Comparison of ENCODE assay signal across 8 cellular contexts in genomic region chr1:93080424-93080823, GRCh38. TPM values are rescaled to one million over a fixed set of nuclear protein-coding genes. Genes with fewer than 3 reads are reported as not detected.
A peak's percentile ranks its signal among the peaks of the same experiment; 100 is the strongest.
DNase-seq lines count a peak whose midpoint lies in the region; ATAC-seq, FAIRE-seq and TF ChIP-seq lines count a peak whose summit lies in the region.

No MANE protein-coding gene starts in this region.

- CTCF ChIA-PET in activated naive CD4-positive, alpha-beta T cell treated with anti-CD3 and anti-CD28 coated beads, Interleukin-2, amount 10 ng/mL, durations not matched to agents 7 days and 5 days (lab: Charles Lee), result interaction anchor here (0.6 to 2.3 kb wide), 19 partner anchors 9 to 765 kb away, joined by 3 to 7 read pairs (median 4); partner anchors contain the start of gene DR1
- CTCF ChIA-PET in RWPE1 (lab: Yijun Ruan, JAX), result interaction anchor here (0.5 to 1.1 kb wide), 5 partner anchors 64 to 1105 kb away, joined by 3 to 4 read pairs (median 4); no protein-coding TSS in a partner anchor

- peak; percentile 23 for DNase-seq in activated naive CD4-positive, alpha-beta T cell treated with anti-CD3 and anti-CD28 coated beads, Interleukin-2, amount 10 ng/mL, durations not matched to agents 7 days and 5 days
- no peak for DNase-seq in activated naive CD4-positive, alpha-beta T cell treated with anti-CD3 and anti-CD28 coated beads, Interleukin-2, amount 50 U/mL, for 16 hours
- DNase-seq in H54 (ENCODE audit: insufficient read length, low spot score) (no peak), RWPE1 (ENCODE audit: low spot score) (peak; percentile 64), midbrain (lab: John Stamatoyannopoulos, UW) (peak; percentile 9), aorta (no peak)

- no peaks in the 10 kb centered on the region for H3K36me3 ChIP-seq in KMS-11 (ENCODE audit: insufficient read depth)
- peaks cover 15% of the 10 kb centered on the region for H3K36me3 ChIP-seq in ectodermal cell (ENCODE audit: control insufficient read depth, insufficient read depth, low read length)
- no peaks in the 10 kb centered on the region for H3K36me3 ChIP-seq in aorta (ENCODE audit: control insufficient read depth in 1 of 2, insufficient read depth in 2 of 2, low read length in 1 of 2)

- H3K9me3 ChIP-seq in ectodermal cell (ENCODE audit: control insufficient read depth, low read length), result peaks cover 3% of the 10 kb centered on the region
- no peaks in the 10 kb centered on the region for H3K9me3 ChIP-seq in aorta (ENCODE audit: control insufficient read depth, low read length)

- peak; percentile 46 for ATAC-seq in aorta (ENCODE audit: low FRiP score)

- no peaks in the 10 kb centered on the region for H3K27me3 Mint-ChIP-seq in activated naive CD4-positive, alpha-beta T cell treated with anti-CD3 and anti-CD28 coated beads, Interleukin-2, amount 10 ng/mL, durations not matched to agents 7 days and 5 days

- WGBS in ectodermal cell, 2 experiments, result 0% methylated on average over 1 of the region's 1 CpG
- 0% methylated on average over 1 of the region's 1 CpG for WGBS in aorta, 2 donors

- H3K36me3 Mint-ChIP-seq in activated naive CD4-positive, alpha-beta T cell treated with anti-CD3 and anti-CD28 coated beads, Interleukin-2, amount 10 ng/mL, durations not matched to agents 7 days and 5 days, result peaks cover 27% of the 10 kb centered on the region

- TF ChIP-seq CTCF in KMS-11 (conservative IDR thresholded peaks at IDR 0.05; ENCODE audit: low read depth, low read length) (no peak), RWPE1 (conservative IDR thresholded peaks at IDR 0.05; ENCODE audit: low read depth) (peak; percentile 66)

- H3K9ac ChIP-seq in KMS-11, result peak overlapping the region; percentile 79; the same call in 1 of the 2 replicates

- H3K27ac Mint-ChIP-seq in activated naive CD4-positive, alpha-beta T cell treated with anti-CD3 and anti-CD28 coated beads, Interleukin-2, amount 10 ng/mL, durations not matched to agents 7 days and 5 days, result peak overlapping the region; percentile 97

- H3K4me1 Mint-ChIP-seq in activated naive CD4-positive, alpha-beta T cell treated with anti-CD3 and anti-CD28 coated beads, Interleukin-2, amount 10 ng/mL, durations not matched to agents 7 days and 5 days, result peaks cover 48% of the 10 kb centered on the region

- peaks cover 61% of the 10 kb centered on the region for H3K79me2 ChIP-seq in KMS-11 (ENCODE audit: insufficient read depth, low read depth)

- H3K4me3 Mint-ChIP-seq in activated naive CD4-positive, alpha-beta T cell treated with anti-CD3 and anti-CD28 coated beads, Interleukin-2, amount 10 ng/mL, durations not matched to agents 7 days and 5 days, result peak overlapping the region; percentile 93

- H3K9me3 Mint-ChIP-seq in activated naive CD4-positive, alpha-beta T cell treated with anti-CD3 and anti-CD28 coated beads, Interleukin-2, amount 10 ng/mL, durations not matched to agents 7 days and 5 days, result peaks cover 5% of the 10 kb centered on the region

- no peaks in the 10 kb centered on the region for H3K27me3 ChIP-seq in KMS-11 (ENCODE audit: insufficient read depth, low read depth)
- H3K27me3 ChIP-seq in ectodermal cell (ENCODE audit: control insufficient read depth, insufficient read depth, low read length, poor library complexity, severe bottlenecking), result no peaks in the 10 kb centered on the region
- no peaks in the 10 kb centered on the region for H3K27me3 ChIP-seq in aorta (ENCODE audit: control insufficient read depth in 1 of 2, insufficient read depth in 2 of 2, low read length in 1 of 2)

- H3K4me2 ChIP-seq in KMS-11, result peak overlapping the region; percentile 98

- peak overlapping the region; percentile 6 for H3K4me3 ChIP-seq in KMS-11 (IDR thresholded peaks at IDR 0.05; ENCODE audit: insufficient read depth, low read depth, low read length)
- peak overlapping the region; percentile 64 for H3K4me3 ChIP-seq in ectodermal cell (ENCODE audit: insufficient read depth, low read depth, low read length)
- peak overlapping the region; percentile 86 to 98 for H3K4me3 ChIP-seq in aorta (ENCODE audit: low read length in 2 of 2)

- no peaks in the 10 kb centered on the region for H4K20me1 ChIP-seq in KMS-11 (ENCODE audit: insufficient read depth)

- peak; percentile 45 for FAIRE-seq in H54 (lab: Jason Lieb, UNC)

- TF ChIP-seq POLR2A in H54 (IDR thresholded peaks at IDR 0.05; ENCODE audit: low read depth, low read length), result no peak

- POLR2A ChIA-PET in RWPE1 (lab: Yijun Ruan, JAX; ENCODE audit: low non-redundant PET), result interaction anchor here (0.7 kb wide), 1 partner anchor 842 kb away, joined by 11 read pairs; no protein-coding TSS in a partner anchor

- intact Hi-C loops in aorta (cut with DNase I), result loop anchor here in 1 of 2 donors (10.0 kb wide), 1 partner anchor 104 kb away; the partner anchor contains the start of genes CCDC18 and TMED5

- no peak overlapping the region for H2AFZ ChIP-seq in KMS-11 (ENCODE audit: low read depth)

- H3K27ac ChIP-seq in KMS-11 (peak overlapping the region; percentile 45; the same call in 1 of the 2 replicates), RWPE1 (no peak overlapping the region), ectodermal cell (ENCODE audit: insufficient read depth, low read depth, low read length, poor library complexity, severe bottlenecking) (no peak overlapping the region), aorta (ENCODE audit: low read depth in 1 of 2, low read length in 2 of 2) (no peak overlapping the region)

- H3K4me1 ChIP-seq in KMS-11 (ENCODE audit: low read depth, poor library complexity, severe bottlenecking) (peaks cover 41% of the 10 kb centered on the region), ectodermal cell (ENCODE audit: control insufficient read depth, insufficient read depth, low read length) (peaks cover 3% of the 10 kb centered on the region), aorta (ENCODE audit: control insufficient read depth in 1 of 2, insufficient read depth in 2 of 2, low read length in 2 of 2) (no peaks in the 10 kb centered on the region)

RNA-seq across cellular contexts. Expression of gene MTF2, which starts 1.3 kb away (rescaled TPM):
- 83.9 TPM for polyA plus RNA-seq in ectodermal cell (2013, experiment 1 of 4)
- 81.5 TPM for polyA plus RNA-seq in ectodermal cell (2013, experiment 2 of 4)
- 74.4 TPM for polyA plus RNA-seq in ectodermal cell (2013, experiment 3 of 4)
- 77.9 TPM for polyA plus RNA-seq in ectodermal cell (2013, experiment 4 of 4)
- total RNA-seq in aorta, result 10 to 100 TPM; 18.2 to 32.7 TPM
- polyA plus RNA-seq in aorta, result 1 to 10 TPM; 6.6 to 8.1 TPM

Comparison
In these comparisons a context has a peak if more than half of its experiments do, and no peak if none do; other contexts are left out.
1. DNase-seq: peak in activated naive CD4-positive, alpha-beta T cell treated with anti-CD3 and anti-CD28 coated beads, Interleukin-2, amount 10 ng/mL, durations not matched to agents 7 days and 5 days (single experiment), RWPE1 (single experiment) and midbrain (single experiment); none in activated naive CD4-positive, alpha-beta T cell treated with anti-CD3 and anti-CD28 coated beads, Interleukin-2, amount 50 U/mL, for 16 hours (single experiment), H54 (single experiment) and aorta (0 of 2).
2. H3K4me3 ChIP-seq: peak in every context shown above with its lines; median percentile 92 in aorta; 64 in ectodermal cell; 6 in KMS-11.